ENCODE assay signal across 8 cellular contexts in genomic region chr4:82284858-82285805, GRCh38.
DNase-seq lines count a peak whose midpoint lies in the region; ATAC-seq and FAIRE-seq lines count a peak whose summit lies in the region.

No MANE protein-coding gene starts in this region.

- DNase-seq in COR-L47 (lab: John Stamatoyannopoulos, UW) (peak; percentile 94), NT2/D1 (ENCODE audit: low read depth, low spot score) (peak; percentile 95), mesenteric fat pad (ENCODE audit: low spot score) (peak; percentile 100)
- DNase-seq in activated CD8-positive, alpha-beta memory T cell treated with anti-CD3 and anti-CD28 coated beads, Interleukin-2, amount 50 U/mL, for 24 hours (ENCODE audit: extremely low read depth) = peak; percentile 99
- peak; percentile 99 for DNase-seq in stimulated activated CD8-positive, alpha-beta memory T cell treated with anti-CD3 and anti-CD28 coated beads, Interleukin-15, amount 100 ng/mL, for 1 hour (ENCODE audit: low read depth)

- no peaks in the 10 kb centered on the region for H3K36me3 ChIP-seq in HUES48 (ENCODE audit: control insufficient read depth, insufficient read depth, low read length)
- H3K36me3 ChIP-seq in NT2/D1 (ENCODE audit: insufficient read depth, insufficient read length, low read length) = no peaks in the 10 kb centered on the region

- peak; percentile 93 for FAIRE-seq in endometrium (lab: Jason Lieb, UNC)

- H3K4me3 ChIP-seq in HUES48 (ENCODE audit: low read depth, low read length) (peak overlapping the region; percentile 63), NT2/D1 (ENCODE audit: insufficient read length, low read depth) (peak overlapping the region; percentile 40)

- H3K9ac ChIP-seq in HUES48 (ENCODE audit: low read depth, low read length) = no peak overlapping the region
- no peak overlapping the region for H3K9ac ChIP-seq in NT2/D1 (ENCODE audit: insufficient read length, low read depth)

- peaks cover 9% of the 10 kb centered on the region; the same call in 1 of the 2 replicates for H3K27me3 ChIP-seq in HUES48 (ENCODE audit: control insufficient read depth, insufficient read depth, low read length)
- peaks cover 10% of the 10 kb centered on the region for H3K27me3 ChIP-seq in NT2/D1 (ENCODE audit: insufficient read depth, insufficient read length)

- H3K9me3 ChIP-seq in HUES48 (ENCODE audit: control insufficient read depth, insufficient read depth, low read length) (no peaks in the 10 kb centered on the region), NT2/D1 (ENCODE audit: insufficient read depth, low read length) (no peaks in the 10 kb centered on the region)

- ATAC-seq in GM21423 (IDR thresholded peaks at IDR 0.05; ENCODE audit: unreplicated experiment) = peak; percentile 100

- peak overlapping the region; percentile 46 for H3K27ac ChIP-seq in HUES48 (ENCODE audit: low read depth, low read length)

- no peaks in the 10 kb centered on the region for H3K4me1 ChIP-seq in HUES48 (ENCODE audit: control insufficient read depth, insufficient read depth, low read length)
- H3K4me1 ChIP-seq in NT2/D1 (ENCODE audit: insufficient read depth, insufficient read length) = no peaks in the 10 kb centered on the region

Comparison
In these comparisons a context has a peak if more than half of its experiments do, and no peak if none do; other contexts are left out.
1. Peak in every context shown above with its lines: DNase-seq, ATAC-seq, H3K4me3 ChIP-seq and H3K27ac ChIP-seq.